ENCODE assay signal across 8 cellular contexts in genomic region chr7:155344618-155345433, GRCh38. TPM values are rescaled to one million over a fixed set of nuclear protein-coding genes. Genes with fewer than 3 reads are reported as not detected.
DNase-seq lines count a peak whose midpoint lies in the region; ATAC-seq and TF ChIP-seq lines count a peak whose summit lies in the region.

No MANE protein-coding gene starts in this region.

- peak overlapping the region; percentile 92 for H3K4me2 ChIP-seq in smooth muscle cell

- H3K4me3 ChIP-seq in brain microvascular endothelial cell (ENCODE audit: low read depth, low read length) (peak overlapping the region; percentile 30), iPS-20b (ENCODE audit: low read length) (peak overlapping the region; percentile 46; the same call in 1 of the 2 replicates), smooth muscle cell (peak overlapping the region; percentile 50)

- no peaks in the 10 kb centered on the region for H3K79me2 ChIP-seq in smooth muscle cell (ENCODE audit: low read depth)

- ATAC-seq in HG02798 (IDR thresholded peaks at IDR 0.05; ENCODE audit: poor library complexity, unreplicated experiment), result peak; percentile 91

- H3F3A ChIP-seq in smooth muscle cell (ENCODE audit: low read depth), result no peaks in the 10 kb centered on the region

- H3K27ac ChIP-seq in brain microvascular endothelial cell (no peak overlapping the region), iPS-20b (ENCODE audit: low read length) (no peak overlapping the region), smooth muscle cell (ENCODE audit: low read depth) (no peak overlapping the region)

- H4K20me1 ChIP-seq in smooth muscle cell (ENCODE audit: low read depth), result no peaks in the 10 kb centered on the region

- 11% methylated on average over 30 of the region's 62 CpGs for WGBS in smooth muscle cell (ENCODE audit: low lambda C conversion rate)

- peak overlapping the region; percentile 92 for H2AFZ ChIP-seq in smooth muscle cell (ENCODE audit: low read depth)

- TF ChIP-seq CTCF in brain microvascular endothelial cell (IDR thresholded peaks at IDR 0.05; ENCODE audit: low read depth, low read length, missing control alignments), result peak; percentile 66
- peak; percentile 91 for TF ChIP-seq CTCF in smooth muscle cell (IDR thresholded peaks at IDR 0.05; ENCODE audit: borderline replicate concordance, insufficient read depth, poor library complexity, severe bottlenecking)

- H3K4me1 ChIP-seq in iPS-20b (ENCODE audit: insufficient read depth, low read length) (no peaks in the 10 kb centered on the region), smooth muscle cell (ENCODE audit: low read depth) (no peaks in the 10 kb centered on the region)

- DNase-seq in NCI-H2081 (lab: John Stamatoyannopoulos, UW) (peak; percentile 52 to 68), NCI-H2081 treated with DMSO at 0.1 percent for 48 hours (lab: John Stamatoyannopoulos, UW) (no peak), NCI-H146 treated with DMSO at 0.1 percent for 48 hours (lab: John Stamatoyannopoulos, UW; ENCODE audit: unreplicated experiment) (peak; percentile 31), UCSD-AML1 (lab: John Stamatoyannopoulos, UW; ENCODE audit: unreplicated experiment) (peak; percentile 62), brain microvascular endothelial cell (peak; percentile 64), smooth muscle cell (lab: John Stamatoyannopoulos, UW; ENCODE audit: unreplicated experiment) (peak; percentile 77)

- peaks cover 6% of the 10 kb centered on the region for H3K27me3 ChIP-seq in brain microvascular endothelial cell (replicated peaks)
- peaks cover 30% of the 10 kb centered on the region for H3K27me3 ChIP-seq in iPS-20b (ENCODE audit: insufficient read depth, low read length)
- H3K27me3 ChIP-seq in smooth muscle cell (ENCODE audit: low read depth), result peaks cover 5% of the 10 kb centered on the region

- H3K9ac ChIP-seq in iPS-20b (ENCODE audit: low read depth, low read length), result no peak overlapping the region; the same call in 1 of the 2 replicates
- no peak overlapping the region for H3K9ac ChIP-seq in smooth muscle cell (ENCODE audit: low read depth)

- H3K36me3 ChIP-seq in brain microvascular endothelial cell (replicated peaks) (no peaks in the 10 kb centered on the region), iPS-20b (ENCODE audit: insufficient read depth, low read depth, low read length) (no peaks in the 10 kb centered on the region), smooth muscle cell (ENCODE audit: low read depth) (no peaks in the 10 kb centered on the region)

- H3K9me3 ChIP-seq in iPS-20b (ENCODE audit: insufficient read depth, low read depth, low read length), result no peaks in the 10 kb centered on the region
- no peaks in the 10 kb centered on the region for H3K9me3 ChIP-seq in smooth muscle cell (replicated peaks; ENCODE audit: low read depth)

- in situ Hi-C loops in brain microvascular endothelial cell (cut with HindIII; ENCODE audit: low pct_ligation_motif_present, low sequenced_read_pairs), result loop anchor here (25.0 kb wide), 1 partner anchor 408 kb away; no protein-coding TSS in a partner anchor

RNA-seq across cellular contexts. Expression of gene INSIG1, which starts 47.1 kb away (rescaled TPM):
- 277 and 402 TPM in 2 replicates for total RNA-seq in smooth muscle cell
- 181 and 302 TPM in 2 replicates for polyA plus RNA-seq in smooth muscle cell
